In genomic region chr4:54281060-54281781, GRCh38 we compare ENCODE assay signal across 10 cellular contexts. TPM values are rescaled to one million over a fixed set of nuclear protein-coding genes. Genes with fewer than 3 reads are reported as not detected.
DNase-seq lines count a peak whose midpoint lies in the region; ATAC-seq and TF ChIP-seq lines count a peak whose summit lies in the region.
"Had no signal": no experiment of that assay in that cellular context is flagged by ENCODE, and none has a peak within 500 bp of the region (broad histone marks: within the 10 kb centered on the region; RNA-seq: fewer than 3 reads in every experiment).

No MANE protein-coding gene starts in this region.

- H2BK15ac ChIP-seq in IMR-90 (ENCODE audit: low read depth, low read length): peak overlapping the region; percentile 66; the same call in 2 of the 3 replicates

- H3K27me3 ChIP-seq in IMR-90 (ENCODE audit: control insufficient read depth, insufficient read depth, low read length) (no peaks in the 10 kb centered on the region), breast epithelium (no peaks in the 10 kb centered on the region), hepatocyte (no peaks in the 10 kb centered on the region), testis (no peaks in the 10 kb centered on the region)

- peak overlapping the region; percentile 86 for H2BK5ac ChIP-seq in IMR-90 (ENCODE audit: low read depth, low read length, poor library complexity, severe bottlenecking)

- H4K20me1 ChIP-seq in IMR-90 (ENCODE audit: insufficient read depth, low read length) (peaks cover 35% of the 10 kb centered on the region), hepatocyte (ENCODE audit: insufficient read depth, poor library complexity, severe bottlenecking) (no peaks in the 10 kb centered on the region)

- peak overlapping the region; percentile 77; the same call in 1 of the 2 replicates for H4K91ac ChIP-seq in IMR-90 (ENCODE audit: insufficient read depth, low read depth, low read length)

- H3K4me1 ChIP-seq in IMR-90 (ENCODE audit: control insufficient read depth, insufficient read depth, low read length): peaks cover 17% of the 10 kb centered on the region
- peaks cover 0 to under 1% of the 10 kb centered on the region in 2 donors for H3K4me1 ChIP-seq in breast epithelium
- H3K4me1 ChIP-seq in hepatocyte (ENCODE audit: insufficient read depth): no peaks in the 10 kb centered on the region
- H3K4me1 ChIP-seq in testis: no peaks in the 10 kb centered on the region

- H3K23ac ChIP-seq in IMR-90 (ENCODE audit: low read depth, low read length): peak overlapping the region; percentile 88

- H3K79me2 ChIP-seq in hepatocyte: no peaks in the 10 kb centered on the region

- peak overlapping the region; percentile 78; the same call in 1 of the 2 replicates for H3K14ac ChIP-seq in IMR-90 (replicated peaks; ENCODE audit: low read depth, low read length)

- BruUV-seq in IMR-90 (replicated peaks; lab: Mats Ljungman, UMichigan): no TSS peak

- POLR2A ChIA-PET in IMR-90 (lab: Charles Lee; ENCODE audit: unreplicated experiment): no interaction called here

- intact Hi-C loops in IMR-90 (cut with micrococcal nuclease) (no loop called here), breast epithelium (cut with DNase I; ENCODE audit: low total_unique reads) (no loop called here), testis (cut with DNase I; ENCODE audit: low total_unique reads) (no loop called here)

- H3K4me3 ChIP-seq in IMR-90 (ENCODE audit: insufficient read depth, low read depth, low read length) (no peak overlapping the region), breast epithelium (no peak overlapping the region), hepatocyte (no peak overlapping the region), testis (no peak overlapping the region)
- H3K4me3 ChIP-seq: GM12878 had no signal

- CTCF ChIA-PET in IMR-90 (lab: Yijun Ruan, JAX): no interaction called here

- in situ Hi-C loops in IMR-90 (cut with MboI; ENCODE audit: low sequenced_read_pairs): loop anchor here (25.0 kb wide), 1 partner anchor 1256 kb away; the partner anchor contains the start of gene CLOCK

- TF ChIP-seq CTCF in IMR-90 (conservative IDR thresholded peaks at IDR 0.05; ENCODE audit: low read depth, low read length): no peak
- no peak for TF ChIP-seq CTCF in breast epithelium (IDR thresholded peaks at IDR 0.05)
- no peak for TF ChIP-seq CTCF in hepatocyte (IDR thresholded peaks at IDR 0.05; ENCODE audit: poor library complexity)
- TF ChIP-seq CTCF in testis (IDR thresholded peaks at IDR 0.05): no peak

- peak; percentile 61 for ATAC-seq in IMR-90 (ENCODE audit: low read depth)
- ATAC-seq in GM18858 (IDR thresholded peaks at IDR 0.05; ENCODE audit: unreplicated experiment): no peak
- ATAC-seq: GM12878 had no signal

- TF ChIP-seq POLR2A in IMR-90 (IDR thresholded peaks at IDR 0.05; ENCODE audit: low read depth, low read length): no peak
- no peak for TF ChIP-seq POLR2A in breast epithelium (IDR thresholded peaks at IDR 0.05)
- no peak for TF ChIP-seq POLR2A in testis (IDR thresholded peaks at IDR 0.05)

- H3K9me3 ChIP-seq in IMR-90 (ENCODE audit: control insufficient read depth, insufficient read depth, low read length): no peaks in the 10 kb centered on the region; the same call in 1 of the 2 replicates
- peaks cover 0 to 6% of the 10 kb centered on the region in 2 donors for H3K9me3 ChIP-seq in breast epithelium
- no peaks in the 10 kb centered on the region for H3K9me3 ChIP-seq in hepatocyte (ENCODE audit: low read depth)
- H3K9me3 ChIP-seq in testis: no peaks in the 10 kb centered on the region

- no peak overlapping the region for H2AK9ac ChIP-seq in IMR-90 (replicated peaks; ENCODE audit: low read depth, low read length, poor library complexity)

- peak overlapping the region; percentile 51; the same call in 1 of the 2 replicates for H3K18ac ChIP-seq in IMR-90 (ENCODE audit: low read depth, low read length)

- 0% methylated on average over 1 of the region's 7 CpGs; no CpG with 5 or more reads in 1 of the 2 experiments for WGBS in IMR-90 (ENCODE audit: extremely low coverage in 2 of 2, insufficient read length in 1 of 2), 2 experiments
- 78% methylated on average over 7 of the region's 7 CpGs for WGBS in hepatocyte (ENCODE audit: low lambda C conversion rate, missing lambda C conversion rate)
- WGBS in testis, 2 donors: 47% methylated on average over 7 of the region's 7 CpGs

- dilution Hi-C loops in IMR-90 (cut with HindIII; ENCODE audit: low sequenced_read_pairs, unreplicated experiment): no loop called here

- peaks cover 24% of the 10 kb centered on the region for H3K9me1 ChIP-seq in IMR-90 (ENCODE audit: insufficient read depth, low read length)

- H2AFZ ChIP-seq in IMR-90 (replicated peaks; ENCODE audit: low read length, poor library complexity) (peak overlapping the region; percentile 67), hepatocyte (no peak overlapping the region)

- H3K4me2 ChIP-seq in IMR-90 (ENCODE audit: low read depth, low read length): peak overlapping the region; percentile 17; the same call in 1 of the 2 replicates
- H3K4me2 ChIP-seq in hepatocyte: no peak overlapping the region

- 0 out of 2 replicates have a peak overlapping the region, but pooled peaks have one; percentile 19 for H3K56ac ChIP-seq in IMR-90 (ENCODE audit: extremely low read depth, insufficient read depth, low read length)

- H4K5ac ChIP-seq in IMR-90 (ENCODE audit: low read depth, low read length): no peak overlapping the region

- peaks cover 70% of the 10 kb centered on the region for H3K36me3 ChIP-seq in IMR-90 (ENCODE audit: control insufficient read depth, insufficient read depth, low read length)
- H3K36me3 ChIP-seq in breast epithelium: no peaks in the 10 kb centered on the region
- H3K36me3 ChIP-seq in hepatocyte (replicated peaks; ENCODE audit: insufficient read depth, low read depth): no peaks in the 10 kb centered on the region
- no peaks in the 10 kb centered on the region for H3K36me3 ChIP-seq in testis (ENCODE audit: low read depth, missing control alignments)

- no peak overlapping the region for H3K9ac ChIP-seq in IMR-90 (ENCODE audit: low read depth, low read length)

- DNase-seq in IMR-90: peak; percentile 93
- peak in 1 of 2 donors; percentile 56 for DNase-seq in breast epithelium (ENCODE audit: low spot score in 2 of 2)
- DNase-seq in hepatocyte (ENCODE audit: low spot score): peak; percentile 48
- peak; percentile 54 for DNase-seq in testis
- no peak for DNase-seq in GF-D8 (lab: John Stamatoyannopoulos, UW)
- no peak for DNase-seq in NCI-H2081 (lab: John Stamatoyannopoulos, UW)
- no peak for DNase-seq in stimulated activated CD4-positive, alpha-beta T cell treated with anti-CD3 and anti-CD28 coated beads, Interleukin-12 subunit alpha, Interleukin-12 subunit beta, amount 100 ng/mL, for 4 hours
- DNase-seq: NCI-H524 had no signal

- peak overlapping the region; percentile 85 for H3K4ac ChIP-seq in IMR-90 (ENCODE audit: low read depth, low read length)

- H3K27ac ChIP-seq in IMR-90 (ENCODE audit: insufficient read depth, low read length) (peak overlapping the region; percentile 78), breast epithelium (peak overlapping the region; percentile 58 to 80), hepatocyte (peak overlapping the region; percentile 46), testis (peak overlapping the region in 1 of 2 donors; percentile 47)

- H3K9me2 ChIP-seq in hepatocyte (replicated peaks; ENCODE audit: insufficient read depth): no peaks in the 10 kb centered on the region

- peaks cover 7 to 56% of the 10 kb centered on the region in 2 experiments for H3K79me1 ChIP-seq in IMR-90 (ENCODE audit: low read depth in 1 of 2, low read length in 2 of 2)

- H2BK120ac ChIP-seq in IMR-90 (ENCODE audit: low read depth, low read length): peak overlapping the region; percentile 78

- peak overlapping the region; percentile 12; the same call in 1 of the 2 replicates for H2BK20ac ChIP-seq in IMR-90 (ENCODE audit: low read depth, low read length)

- H2AK5ac ChIP-seq in IMR-90 (ENCODE audit: low read depth, low read length): peak overlapping the region; percentile 82

- TF ChIP-seq RAD21 in IMR-90 (IDR thresholded peaks at IDR 0.05; ENCODE audit: low read length): no peak

- H4K8ac ChIP-seq in IMR-90 (ENCODE audit: low read depth in 2 of 2, low read length in 2 of 2): peak overlapping the region in 1 of 2 experiments; percentile 85; a peak in 2 of 4 replicates

TF ChIP-seq in IMR-90, 13 proteins besides CTCF, POLR2A, EP300 and RAD21:
- TF ChIP-seq RFX5 (IDR thresholded peaks at IDR 0.05; ENCODE audit: low read depth, low read length): peak; percentile 70; the same call in 1 of the 2 replicates
- TF ChIP-seq NFE2L2 (IDR thresholded peaks at IDR 0.05; ENCODE audit: low read depth, low read length): peak; percentile 75; the same call in 1 of the 2 replicates
- TF ChIP-seq FOS (IDR thresholded peaks at IDR 0.05; ENCODE audit: low read depth, low read length): peak; percentile 63
- TF ChIP-seq BHLHE40 (IDR thresholded peaks at IDR 0.05; ENCODE audit: low read depth, low read length): peak; percentile 85
- no peak for TF ChIP-seq ELK1 (IDR thresholded peaks at IDR 0.05; ENCODE audit: borderline replicate concordance, low read depth, low read length)

RNA-seq across cellular contexts. Expression of gene PDGFRA, which starts 52.1 kb away (rescaled TPM):
- 157 and 168 TPM in 2 replicates for total RNA-seq in IMR-90 (2012; rRNA removed)
- 50.0 and 60.8 TPM in 2 replicates for polyA plus RNA-seq in IMR-90 (2012; rRNA removed)
- polyA plus RNA-seq in IMR-90 (2012; cell fraction: cytosol; rRNA removed): 17.1 and 26.5 TPM in 2 replicates
- polyA plus RNA-seq in IMR-90 (2012; cell fraction: nucleus; rRNA removed; ENCODE audit: low replicate concordance): 16.4 and 107 TPM in 2 replicates
- total RNA-seq in breast epithelium: 100 to 1,000 TPM; 125 to 154 (median 130) TPM
- total RNA-seq in hepatocyte: 102 and 117 TPM in 2 replicates
- polyA plus RNA-seq in hepatocyte: 30.1 and 36.3 TPM in 2 replicates
- 10 to 100 TPM; 46.5 to 86.1 TPM for total RNA-seq in testis
- 26.2 TPM for polyA plus RNA-seq in testis (ENCODE audit: insufficient read depth, low read depth, low replicate concordance)

Comparison
In these comparisons a context has a peak if more than half of its experiments do, and no peak if none do; other contexts are left out.
1. DNase-seq: peak in IMR-90 (single experiment), hepatocyte (single experiment) and testis (single experiment); none in GF-D8 (single experiment), NCI-H2081 (0 of 2) and stimulated activated CD4-positive, alpha-beta T cell treated with anti-CD3 and anti-CD28 coated beads, Interleukin-12 subunit alpha, Interleukin-12 subunit beta, amount 100 ng/mL, for 4 hours (single experiment).